Comparison of ENCODE assay signal across 8 cellular contexts in the genomic region with DNA sequence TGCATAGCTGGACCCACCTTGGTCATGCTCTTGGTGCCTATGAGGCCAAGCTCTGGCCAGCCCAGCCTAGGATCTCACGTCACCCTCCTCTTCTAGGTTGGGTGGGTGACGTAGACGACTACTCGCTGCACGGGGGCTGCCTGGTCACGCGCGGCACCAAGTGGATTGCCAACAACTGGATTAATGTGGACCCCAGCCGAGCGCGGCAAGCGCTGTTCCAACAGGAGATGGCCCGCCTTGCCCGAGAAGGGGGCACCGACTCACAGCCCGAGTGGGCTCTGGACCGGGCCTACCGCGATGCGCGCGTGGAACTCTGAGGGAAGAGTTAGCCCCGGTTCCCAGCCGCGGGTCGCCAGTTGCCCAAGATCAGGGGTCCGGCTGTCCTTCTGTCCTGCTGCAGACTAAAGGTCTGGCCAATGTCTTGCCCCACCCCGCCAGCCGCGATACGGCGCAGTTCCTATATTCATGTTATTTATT. TPM values are rescaled to one million over a fixed set of nuclear protein-coding genes. Genes with fewer than 3 reads are reported as not detected.
DNase-seq lines count a peak whose midpoint lies in the region; ATAC-seq and TF ChIP-seq lines count a peak whose summit lies in the region.

No MANE protein-coding gene starts in this region.

- TF ChIP-seq CTCF in DOHH2 (IDR thresholded peaks at IDR 0.05; ENCODE audit: low read depth, low read length, poor library complexity, severe bottlenecking) (no peak), ascending aorta (IDR thresholded peaks at IDR 0.05) (no peak)

- intact Hi-C loops in ascending aorta (cut with DNase I) = loop anchor here (1.0 to 5.0 kb wide), 7 partner anchors 15 to 406 kb away; partner anchors contain the start of genes ARIH2, QRICH1, RHOA and SLC25A20

- no peaks in the 10 kb centered on the region for H3F3A ChIP-seq in DOHH2 (ENCODE audit: control insufficient read depth, insufficient read depth)

- H3K9me2 ChIP-seq in DOHH2 (replicated peaks; ENCODE audit: control insufficient read depth, low read length) = no peaks in the 10 kb centered on the region

- peaks cover 40% of the 10 kb centered on the region for H3K79me2 ChIP-seq in DOHH2 (ENCODE audit: control insufficient read depth, low read length)

- peak overlapping the region; percentile 90 for H3K4me3 ChIP-seq in DOHH2 (ENCODE audit: low read length)
- peak overlapping the region; percentile 77 to 80 for H3K4me3 ChIP-seq in ascending aorta
- peak overlapping the region; percentile 99 for H3K4me3 ChIP-seq in iPS-20b (ENCODE audit: low read length)
- H3K4me3 ChIP-seq in skin epidermis = peak overlapping the region; percentile 39 to 92 (median 65)

- DNase-seq in ascending aorta (ENCODE audit: low spot score in 2 of 2) = peak in 1 of 2 donors; percentile 77
- DNase-seq in NCI-H446 treated with DMSO at 0.1 percent for 48 hours (lab: John Stamatoyannopoulos, UW) = no peak

- ATAC-seq in HG03045 (IDR thresholded peaks at IDR 0.05; ENCODE audit: unreplicated experiment) (peak; percentile 1), GM18519 (IDR thresholded peaks at IDR 0.05; ENCODE audit: low FRiP score, unreplicated experiment) (no peak), GM19467 (IDR thresholded peaks at IDR 0.05; ENCODE audit: unreplicated experiment) (no peak)

- peak overlapping the region; percentile 87 for H3K4me2 ChIP-seq in DOHH2 (ENCODE audit: low read length)

- H3K9ac ChIP-seq in iPS-20b (ENCODE audit: low read depth, low read length) = peak overlapping the region; percentile 99

- H4K20me1 ChIP-seq in DOHH2 (ENCODE audit: control insufficient read depth, insufficient read depth, low read depth, low read length) = peaks cover 6% of the 10 kb centered on the region

- H3K4me1 ChIP-seq in DOHH2 (ENCODE audit: control insufficient read depth, low read length) (peaks cover 18% of the 10 kb centered on the region), ascending aorta (peaks cover 2 to 13% of the 10 kb centered on the region in 2 donors), iPS-20b (ENCODE audit: insufficient read depth, low read length) (peaks cover 7% of the 10 kb centered on the region; the same call in 1 of the 2 replicates)

- no peaks in the 10 kb centered on the region for H3K27me3 ChIP-seq in DOHH2 (ENCODE audit: control insufficient read depth, low read length)
- no peaks in the 10 kb centered on the region for H3K27me3 ChIP-seq in ascending aorta
- H3K27me3 ChIP-seq in iPS-20b (ENCODE audit: insufficient read depth, low read length) = no peaks in the 10 kb centered on the region

- H3K36me3 ChIP-seq in DOHH2 (ENCODE audit: control insufficient read depth, low read length) = peaks cover 14% of the 10 kb centered on the region
- H3K36me3 ChIP-seq in ascending aorta = peaks cover 0 to 5% of the 10 kb centered on the region in 2 donors
- H3K36me3 ChIP-seq in iPS-20b (ENCODE audit: insufficient read depth, low read depth, low read length) = peaks cover 15% of the 10 kb centered on the region

- no peaks in the 10 kb centered on the region for H3K9me3 ChIP-seq in DOHH2 (ENCODE audit: control insufficient read depth, insufficient read depth, low read length)
- H3K9me3 ChIP-seq in ascending aorta = no peaks in the 10 kb centered on the region
- H3K9me3 ChIP-seq in iPS-20b (ENCODE audit: insufficient read depth, low read depth, low read length) = no peaks in the 10 kb centered on the region

- H3K27ac ChIP-seq in DOHH2 (ENCODE audit: low read depth, low read length) (no peak overlapping the region), ascending aorta (peak overlapping the region; percentile 96), iPS-20b (ENCODE audit: low read length) (no peak overlapping the region), skin epidermis (peak overlapping the region; percentile 54 to 98 (median 90))

RNA-seq across cellular contexts. Expression of gene WDR6, which starts 0.6 kb away (rescaled TPM):
- 115 TPM for total RNA-seq in ascending aorta

RNA-seq across cellular contexts. Expression of gene DALRD3, which starts 11.8 kb away (rescaled TPM):
- 73.1 TPM for total RNA-seq in ascending aorta

RNA-seq across cellular contexts. Expression of gene NDUFAF3, which starts 15.3 kb away (rescaled TPM):
- 200 TPM for total RNA-seq in ascending aorta

RNA-seq across cellular contexts. Expression of gene P4HTM, which starts 16.6 kb away (rescaled TPM):
- total RNA-seq in ascending aorta = 71.9 TPM

RNA-seq across cellular contexts. Expression of gene IMPDH2, which starts 22.6 kb away (rescaled TPM):
- total RNA-seq in ascending aorta = 101 TPM

Comparison
In these comparisons a context has a peak if more than half of its experiments do, and no peak if none do; other contexts are left out.
1. H3K27ac ChIP-seq: peak in ascending aorta (2 of 2) and skin epidermis (21 of 21); none in DOHH2 (single experiment) and iPS-20b (single experiment).
2. Peak in every context shown above with its lines, with median percentiles within 50 percentile points of each other: H3K4me3 ChIP-seq.